16 cellular contexts compared by ENCODE assay signal in the genomic region with DNA sequence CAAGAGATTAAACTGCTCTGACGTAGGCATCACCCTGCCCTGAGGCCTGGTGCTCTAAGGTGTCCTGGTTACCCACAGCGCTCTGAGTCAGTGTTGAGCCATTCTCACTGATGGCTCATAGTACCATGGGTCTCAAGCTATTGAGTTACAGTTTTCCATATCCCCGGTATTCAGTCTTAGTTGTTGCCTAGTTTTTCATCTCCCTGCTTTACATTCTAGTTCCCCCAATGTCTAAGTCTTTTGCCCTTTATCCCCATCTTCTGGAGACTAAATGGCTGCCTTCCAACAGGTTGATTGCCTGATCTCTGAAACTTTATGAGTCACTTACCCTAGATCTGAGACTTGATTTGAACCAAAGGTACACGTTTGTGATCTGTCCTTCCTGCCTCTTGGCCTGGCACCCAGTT.
DNase-seq lines count a peak whose midpoint lies in the region; ATAC-seq, FAIRE-seq and TF ChIP-seq lines count a peak whose summit lies in the region.
"Had no signal": no experiment of that assay in that cellular context is flagged by ENCODE, and none has a peak within 500 bp of the region (broad histone marks: within the 10 kb centered on the region; RNA-seq: fewer than 3 reads in every experiment).

No MANE protein-coding gene starts in this region.

- peak overlapping the region; percentile 20; the same call in 1 of the 2 replicates for H2AFZ ChIP-seq in GM23338

- BruUV-seq in Calu3 (replicated peaks; lab: Mats Ljungman, UMichigan): no TSS peak

- H3F3A ChIP-seq in GM23338 (replicated peaks; ENCODE audit: low read depth): no peaks in the 10 kb centered on the region

- TF ChIP-seq CTCF in Calu3 (IDR thresholded peaks at IDR 0.05; ENCODE audit: unreplicated experiment) (no peak), GM23338 (conservative IDR thresholded peaks at IDR 0.05; ENCODE audit: low read depth in 2 of 2) (no peak)

- FAIRE-seq in frontal cortex (lab: Jason Lieb, UNC): no peak
- FAIRE-seq: H1 had no signal

- H3K36me3 ChIP-seq in GM23338 (ENCODE audit: insufficient read depth) (no peaks in the 10 kb centered on the region), SJCRH30 (no peaks in the 10 kb centered on the region)
- H3K36me3 ChIP-seq: SJSA1, tibial artery had no signal

- peaks cover 9% of the 10 kb centered on the region for H3K4me1 Mint-ChIP-seq in Calu3 (ENCODE audit: low read depth, unreplicated experiment)
- no peaks in the 10 kb centered on the region for H3K4me1 Mint-ChIP-seq in GM23338

- no peaks in the 10 kb centered on the region for H3K9me3 Mint-ChIP-seq in Calu3 (ENCODE audit: low read depth, unreplicated experiment)
- no peaks in the 10 kb centered on the region for H3K9me3 Mint-ChIP-seq in GM23338

- no peak overlapping the region for H3K4me2 ChIP-seq in GM23338

- H3K9me3 ChIP-seq in SJCRH30 (replicated peaks): no peaks in the 10 kb centered on the region; the same call in 1 of the 2 replicates
- H3K9me3 ChIP-seq: SJSA1, tibial artery had no signal

- H3K4me1 ChIP-seq in GM23338 (ENCODE audit: insufficient read depth) (no peaks in the 10 kb centered on the region), SJCRH30 (peaks cover 4% of the 10 kb centered on the region; the same call in 1 of the 2 replicates)
- H3K4me1 ChIP-seq: SJSA1, tibial artery had no signal

- H3K4me3 ChIP-seq in GM23338 (no peak overlapping the region), SJCRH30 (no peak overlapping the region)
- H3K4me3 ChIP-seq: SJSA1, tibial artery had no signal

- H3K4me3 Mint-ChIP-seq in Calu3 (ENCODE audit: low read depth, unreplicated experiment) (no peak overlapping the region), GM23338 (no peak overlapping the region)

- no peaks in the 10 kb centered on the region for H4K20me1 ChIP-seq in GM23338 (replicated peaks; ENCODE audit: insufficient read depth)

- peak; percentile 3 for DNase-seq in Calu3
- no peak for DNase-seq in GM23338 (ENCODE audit: low spot score)
- DNase-seq in SJCRH30: peak; percentile 29 to 49
- peak; percentile 69 for DNase-seq in iris pigment epithelial cell (ENCODE audit: low read depth)
- DNase-seq in frontal cortex (ENCODE audit: low spot score in 2 of 2): no peak
- DNase-seq: activated effector memory CD4-positive, alpha-beta T cell treated with anti-CD3 and anti-CD28 coated beads, Interleukin-2, amount 50 U/mL, for 16 hours; COR-L47; cortex of kidney; NCI-H1417; NCI-H526 treated with DMSO at 0.1 percent for 48 hours; right cardiac atrium; tibial artery had no signal

- H3K27ac Mint-ChIP-seq in Calu3 (ENCODE audit: unreplicated experiment): no peak overlapping the region
- no peak overlapping the region for H3K27ac Mint-ChIP-seq in GM23338

- H3K9me2 ChIP-seq in GM23338 (ENCODE audit: insufficient read depth): peaks cover 5% of the 10 kb centered on the region; the same call in 1 of the 2 replicates

- H3K36me3 Mint-ChIP-seq in Calu3 (ENCODE audit: insufficient read depth, unreplicated experiment): no peaks in the 10 kb centered on the region
- no peaks in the 10 kb centered on the region for H3K36me3 Mint-ChIP-seq in GM23338 (ENCODE audit: low read depth)

- no peaks in the 10 kb centered on the region for H3K27me3 Mint-ChIP-seq in Calu3 (ENCODE audit: unreplicated experiment)
- peaks cover 1% of the 10 kb centered on the region for H3K27me3 Mint-ChIP-seq in GM23338 (ENCODE audit: insufficient read depth, low read depth, poor library complexity)

- H3K79me2 ChIP-seq in GM23338 (replicated peaks; ENCODE audit: insufficient read depth): no peaks in the 10 kb centered on the region

- CTCF ChIA-PET in Calu3 (lab: Charles Lee): interaction anchor here (0.6 kb wide), 1 partner anchor 159 kb away, joined by 3 read pairs; no protein-coding TSS in a partner anchor

- intact Hi-C loops in Calu3 (cut with micrococcal nuclease; ENCODE audit: unreplicated experiment): no loop called here

- H3K27ac ChIP-seq in GM23338 (ENCODE audit: low read depth) (no peak overlapping the region), SJCRH30 (no peak overlapping the region)
- H3K27ac ChIP-seq: SJSA1, tibial artery had no signal

- H3K27me3 ChIP-seq in GM23338 (ENCODE audit: insufficient read depth) (no peaks in the 10 kb centered on the region), SJCRH30 (no peaks in the 10 kb centered on the region)
- H3K27me3 ChIP-seq: SJSA1, tibial artery had no signal

- ATAC-seq in GM23338 (no peak), GM21526 (IDR thresholded peaks at IDR 0.05; ENCODE audit: low FRiP score, unreplicated experiment) (no peak), HG03108 (IDR thresholded peaks at IDR 0.05; ENCODE audit: unreplicated experiment) (no peak)
- ATAC-seq: right cardiac atrium had no signal

TF ChIP-seq in GM23338, 12 proteins besides CTCF, POLR2A, EP300 and RAD21 (continues in another document):
- TF ChIP-seq NANOG (IDR thresholded peaks at IDR 0.05; ENCODE audit: borderline replicate concordance) (no peak), REST (IDR thresholded peaks at IDR 0.05; ENCODE audit: unreplicated experiment) (no peak), CREB1 (CRISPR knock-in tag; IDR thresholded peaks at IDR 0.05; ENCODE audit: low read depth) (no peak), JUNB (IDR thresholded peaks at IDR 0.05; ENCODE audit: unreplicated experiment) (no peak), ZNF114 (CRISPR knock-in tag; IDR thresholded peaks at IDR 0.05) (no peak), EZH2phosphoT487 (IDR thresholded peaks at IDR 0.05; ENCODE audit: unreplicated experiment) (no peak), POLR2AphosphoS5 (IDR thresholded peaks at IDR 0.05; ENCODE audit: low read depth) (no peak)

Comparison
In these comparisons a context has a peak if more than half of its experiments do, and no peak if none do; other contexts are left out.
1. DNase-seq: peak in Calu3 (single experiment), SJCRH30 (2 of 2) and iris pigment epithelial cell (single experiment); none in GM23338 (single experiment) and frontal cortex (0 of 2).